8 cellular contexts compared by ENCODE assay signal in genomic region chr12:50505945-50506344, GRCh38. TPM values are rescaled to one million over a fixed set of nuclear protein-coding genes. Genes with fewer than 3 reads are reported as not detected.
DNase-seq lines count a peak whose midpoint lies in the region; ATAC-seq and TF ChIP-seq lines count a peak whose summit lies in the region.

No MANE protein-coding gene starts in this region.

- no peaks in the 10 kb centered on the region for H3K9me3 Mint-ChIP-seq in activated CD4-positive, alpha-beta T cell treated with anti-CD3 and anti-CD28 coated beads, Interleukin-2, amount 10 ng/mL, durations not matched to agents 24 days and 14 days
- peaks cover 0 to under 1% (median 0%) of the 10 kb centered on the region in 7 donors for H3K9me3 Mint-ChIP-seq in naive B cell

- peak overlapping the region; percentile 92 for H3K27ac ChIP-seq in esophagus (ENCODE audit: low read depth in 2 of 2, low read length in 1 of 2)

- peak overlapping the region; percentile 68 to 97 for H3K4me3 ChIP-seq in esophagus (ENCODE audit: low read depth in 1 of 2, low read length in 2 of 2)

- H3K27me3 ChIP-seq in esophagus (ENCODE audit: control insufficient read depth in 1 of 2, insufficient read depth in 2 of 2, low read length in 2 of 2), result no peaks in the 10 kb centered on the region

- H3K27me3 Mint-ChIP-seq in activated CD4-positive, alpha-beta T cell treated with anti-CD3 and anti-CD28 coated beads, Interleukin-2, amount 10 ng/mL, durations not matched to agents 24 days and 14 days, result no peaks in the 10 kb centered on the region
- H3K27me3 Mint-ChIP-seq in naive B cell, result no peaks in the 10 kb centered on the region

- peak; percentile 63 for DNase-seq in activated CD4-positive, alpha-beta T cell treated with anti-CD3 and anti-CD28 coated beads, Interleukin-2, amount 10 ng/mL, durations not matched to agents 24 days and 14 days
- no peak for DNase-seq in activated CD4-positive, alpha-beta T cell treated with anti-CD3 and anti-CD28 coated beads for 4 hours
- DNase-seq in naive B cell, result peak; percentile 55
- DNase-seq in UCSD-AML1 (lab: John Stamatoyannopoulos, UW; ENCODE audit: unreplicated experiment), result no peak
- DNase-seq in NCI-H2171 (lab: John Stamatoyannopoulos, UW), result no peak

- peak; percentile 32 for ATAC-seq in SK-N-SH treated with all-trans-retinoic acid at 6 μM for 48 hours
- peak; percentile 38 to 39 for ATAC-seq in naive B cell (ENCODE audit: low read depth in 2 of 2)
- ATAC-seq in GM19324 (IDR thresholded peaks at IDR 0.05; ENCODE audit: low FRiP score, unreplicated experiment), result no peak

- intact Hi-C loops in activated CD4-positive, alpha-beta T cell treated with anti-CD3 and anti-CD28 coated beads, Interleukin-2, amount 10 ng/mL, durations not matched to agents 24 days and 14 days (cut with micrococcal nuclease), result loop anchor here (2.0 to 5.0 kb wide), 5 partner anchors 49 to 257 kb away; no protein-coding TSS in a partner anchor

- H3K4me3 Mint-ChIP-seq in activated CD4-positive, alpha-beta T cell treated with anti-CD3 and anti-CD28 coated beads, Interleukin-2, amount 10 ng/mL, durations not matched to agents 24 days and 14 days, result peak overlapping the region; percentile 99
- H3K4me3 Mint-ChIP-seq in naive B cell, result peak overlapping the region; percentile 95 to 99 (median 96)

- H3K4me1 Mint-ChIP-seq in activated CD4-positive, alpha-beta T cell treated with anti-CD3 and anti-CD28 coated beads, Interleukin-2, amount 10 ng/mL, durations not matched to agents 24 days and 14 days, result peaks cover 49% of the 10 kb centered on the region
- peaks cover 40 to 56% (median 53%) of the 10 kb centered on the region in 3 donors for H3K4me1 Mint-ChIP-seq in naive B cell

- H3K36me3 Mint-ChIP-seq in activated CD4-positive, alpha-beta T cell treated with anti-CD3 and anti-CD28 coated beads, Interleukin-2, amount 10 ng/mL, durations not matched to agents 24 days and 14 days (ENCODE audit: low read depth), result peaks cover 5% of the 10 kb centered on the region
- H3K36me3 Mint-ChIP-seq in naive B cell, result no peaks in the 10 kb centered on the region

- peak overlapping the region; percentile 98 for H3K27ac Mint-ChIP-seq in activated CD4-positive, alpha-beta T cell treated with anti-CD3 and anti-CD28 coated beads, Interleukin-2, amount 10 ng/mL, durations not matched to agents 24 days and 14 days
- peak overlapping the region; percentile 80 to 96 (median 92) for H3K27ac Mint-ChIP-seq in naive B cell

- H3K36me3 ChIP-seq in esophagus (ENCODE audit: control insufficient read depth in 2 of 2, insufficient read depth in 2 of 2, low read length in 1 of 2), result no peaks in the 10 kb centered on the region

- peaks cover 0 to 1% of the 10 kb centered on the region in 2 donors for H3K4me1 ChIP-seq in esophagus (ENCODE audit: control insufficient read depth in 2 of 2, insufficient read depth in 2 of 2, low read length in 1 of 2)

- 3 to 4% methylated on average over 3 of the region's 3 CpGs for WGBS in esophagus, 2 donors

- no peaks in the 10 kb centered on the region for H3K9me3 ChIP-seq in esophagus (ENCODE audit: control insufficient read depth in 2 of 2, insufficient read depth in 1 of 2, low read depth in 1 of 2, low read length in 1 of 2)

TF ChIP-seq in SK-N-SH treated with all-trans-retinoic acid at 6 μM for 48 hours, 23 proteins besides CTCF, POLR2A, EP300 and RAD21:
- no peak for TF ChIP-seq PATZ1 (CRISPR knock-in tag; IDR thresholded peaks at IDR 0.05; ENCODE audit: borderline replicate concordance)
- no peak for TF ChIP-seq CSRNP3 (CRISPR knock-in tag; IDR thresholded peaks at IDR 0.05)
- no peak for TF ChIP-seq ZNF70 (CRISPR knock-in tag; IDR thresholded peaks at IDR 0.05)
- TF ChIP-seq PPARA (CRISPR knock-in tag; IDR thresholded peaks at IDR 0.05; ENCODE audit: borderline replicate concordance), result no peak
- no peak for TF ChIP-seq RARB (CRISPR knock-in tag; IDR thresholded peaks at IDR 0.05)

RNA-seq across cellular contexts. Expression of gene DIP2B, which starts 1.2 kb away (rescaled TPM):
- 26.4 and 29.4 TPM in 2 replicates for total RNA-seq in activated CD4-positive, alpha-beta T cell treated with anti-CD3 and anti-CD28 coated beads, Interleukin-2, amount 10 ng/mL, durations not matched to agents 24 days and 14 days
- polyA plus RNA-seq in esophagus (10 to 100 TPM in 1 of 2 donors, 1 to 10 TPM in 1; 7.2 to 10.0 TPM), naive B cell (ENCODE audit: low read depth in 6 of 6) (10 to 100 TPM; 13.4 to 26.7 (median 18.1) TPM)

Comparison
In these comparisons a context has a peak if more than half of its experiments do, and no peak if none do; other contexts are left out.
1. DNase-seq: peak in activated CD4-positive, alpha-beta T cell treated with anti-CD3 and anti-CD28 coated beads, Interleukin-2, amount 10 ng/mL, durations not matched to agents 24 days and 14 days (single experiment) and naive B cell (single experiment); none in activated CD4-positive, alpha-beta T cell treated with anti-CD3 and anti-CD28 coated beads for 4 hours (0 of 2), UCSD-AML1 (single experiment) and NCI-H2171 (single experiment).